Comparison of ENCODE assay signal across 24 cellular contexts in the genomic region with DNA sequence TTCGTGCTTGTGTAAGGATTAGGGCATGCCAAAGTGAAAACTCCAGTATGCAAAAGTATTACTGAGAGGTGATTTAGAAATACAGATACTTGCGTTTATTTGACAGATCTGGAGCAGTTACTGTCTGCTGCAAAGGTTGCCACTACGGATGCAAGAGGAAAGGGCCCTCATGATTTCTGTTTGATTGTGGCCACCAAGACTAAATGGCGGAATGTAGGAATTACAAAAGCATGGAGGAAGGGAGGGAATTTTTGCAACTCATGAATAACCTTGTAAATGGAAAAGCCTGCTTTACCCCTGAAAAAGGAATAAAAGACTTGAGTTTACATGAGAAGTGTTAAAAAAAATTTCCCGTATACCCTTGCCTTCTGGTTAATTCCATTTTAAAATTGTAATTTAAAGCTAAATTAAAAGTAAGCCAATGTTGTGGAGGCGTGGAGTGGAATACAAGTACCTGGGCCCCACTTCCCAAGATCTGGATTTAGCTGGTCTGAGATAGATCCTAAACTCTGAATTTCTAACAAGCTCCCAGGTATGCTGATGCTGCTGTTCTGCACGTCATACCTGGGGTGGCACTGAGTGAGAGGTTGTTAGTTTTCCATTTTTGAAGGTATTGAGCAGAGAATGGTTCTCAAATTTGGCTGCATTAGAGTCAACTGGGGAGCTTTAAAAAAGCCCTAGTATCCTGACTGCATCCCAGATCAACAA. TPM values are rescaled to one million over a fixed set of nuclear protein-coding genes. Genes with fewer than 3 reads are reported as not detected.
A peak's percentile ranks its signal among the peaks of the same experiment; 100 is the strongest.
DNase-seq lines count a peak whose midpoint lies in the region.
"Had no signal": no experiment of that assay in that cellular context is flagged by ENCODE, and none has a peak within 500 bp of the region (broad histone marks: within the 10 kb centered on the region; RNA-seq: fewer than 3 reads in every experiment).

No MANE protein-coding gene starts in this region.

- no peaks in the 10 kb centered on the region for H3K36me3 ChIP-seq in H7 (replicated peaks; ENCODE audit: control insufficient read depth, insufficient read depth, low read length)
- H3K36me3 ChIP-seq in SK-N-MC (ENCODE audit: insufficient read depth, low read length), result no peaks in the 10 kb centered on the region
- H3K36me3 ChIP-seq: BE2C, HAP-1, MG63 had no signal

- no peak overlapping the region for H3K4me3 ChIP-seq in H7 (ENCODE audit: insufficient read depth, low read depth, low read length)
- no peak overlapping the region for H3K4me3 ChIP-seq in SK-N-MC
- H3K4me3 ChIP-seq: HAP-1, MG63 had no signal

- peak overlapping the region; percentile 65; the same call in 1 of the 2 replicates for H3K27ac ChIP-seq in SK-N-MC
- H3K27ac ChIP-seq: RWPE1 had no signal

- no peaks in the 10 kb centered on the region for H3K27me3 ChIP-seq in H7 (ENCODE audit: control insufficient read depth, insufficient read depth, low read length)
- H3K27me3 ChIP-seq: MG63 had no signal

- no peak overlapping the region for H3K9ac ChIP-seq in SK-N-MC (ENCODE audit: insufficient read length)

- peaks cover 4% of the 10 kb centered on the region; the same call in 1 of the 2 replicates for H3K9me3 ChIP-seq in SK-N-MC (ENCODE audit: low read depth, low read length)
- H3K9me3 ChIP-seq: BE2C, HAP-1, MG63 had no signal

- DNase-seq in H7 (peak; percentile 40), SK-N-MC (ENCODE audit: low read depth, low spot score) (no peak), iPS DF 4.7 (ENCODE audit: extremely low read depth, low spot score) (peak; percentile 51), NCI-H2196 (lab: John Stamatoyannopoulos, UW; ENCODE audit: unreplicated experiment) (no peak), medulla oblongata (ENCODE audit: extremely low spot score) (no peak), activated T-cell treated with anti-CD3 and anti-CD28 coated beads for 4 hours (no peak)
- no peak for DNase-seq in activated CD4-positive, alpha-beta T cell treated with anti-CD3 and anti-CD28 coated beads for 4 hours
- DNase-seq: BE2C, DMS153, DND-41, HFFc6, IMR-90, KG1, NCI-H1417, NCI-H1694, NCI-H2029 treated with DMSO at 0.1 percent for 48 hours, NCI-H2227 treated with DMSO at 0.1 percent for 48 hours, NCI-H526 treated with DMSO at 0.1 percent for 48 hours, SHP77 had no signal

RNA-seq across cellular contexts. Expression of gene NKX2-2, which starts 56.6 kb away (rescaled TPM):
- 0.45 TPM in 1 of 2 replicates, not detected in the other for total RNA-seq in H7 (2014; rRNA removed; shearing (Covaris generic))
- total RNA-seq: IMR-90, NCI-H460, SK-MEL-5 had no signal

Comparison
In these comparisons a context has a peak if more than half of its experiments do, and no peak if none do; other contexts are left out.
1. DNase-seq: peak in H7 (single experiment) and iPS DF 4.7 (single experiment); none in SK-N-MC (single experiment), NCI-H2196 (single experiment), medulla oblongata (single experiment), activated T-cell treated with anti-CD3 and anti-CD28 coated beads for 4 hours (single experiment) and activated CD4-positive, alpha-beta T cell treated with anti-CD3 and anti-CD28 coated beads for 4 hours (0 of 2).